15 cellular contexts compared by ENCODE assay signal in the genomic region with DNA sequence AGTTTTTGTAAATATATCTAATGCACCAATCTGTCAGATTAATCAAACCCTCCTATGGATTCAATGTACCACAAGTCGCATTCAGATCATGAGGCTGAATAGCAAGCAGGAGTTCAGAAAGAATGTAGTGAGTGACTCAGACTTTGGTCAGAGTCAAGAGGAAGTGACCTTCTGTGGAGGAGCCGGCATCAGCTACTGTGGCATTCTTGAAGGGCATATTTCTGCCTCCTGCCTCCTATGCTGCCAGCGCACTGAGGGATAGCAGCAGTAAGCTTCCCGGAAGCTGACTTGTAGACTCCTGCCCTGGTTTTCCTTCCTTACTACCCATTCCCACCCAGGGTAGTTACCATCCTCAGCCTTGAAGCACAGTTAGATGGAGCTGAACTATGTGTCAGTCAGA.
DNase-seq lines count a peak whose midpoint lies in the region; ATAC-seq and FAIRE-seq lines count a peak whose summit lies in the region.
"Had no signal": no experiment of that assay in that cellular context is flagged by ENCODE, and none has a peak within 500 bp of the region (broad histone marks: within the 10 kb centered on the region; RNA-seq: fewer than 3 reads in every experiment).

No MANE protein-coding gene starts in this region.

- ATAC-seq in GM19452 (IDR thresholded peaks at IDR 0.05; ENCODE audit: unreplicated experiment), result no peak
- no peak for ATAC-seq in HG02759 (IDR thresholded peaks at IDR 0.05; ENCODE audit: unreplicated experiment)
- ATAC-seq: activated naive CD4-positive, alpha-beta T cell treated with anti-CD3 and anti-CD28 coated beads, Interleukin-2, amount 50 U/mL, for 72 hours; K562 had no signal

- FAIRE-seq in HTR-8/SVneo (lab: Jason Lieb, UNC), result no peak
- FAIRE-seq: GM18507, K562 had no signal

- DNase-seq in HTR-8/SVneo (ENCODE audit: insufficient read length, low spot score) (peak; percentile 35), T1000 (lab: John Stamatoyannopoulos, UW) (peak; percentile 22), fibroblast of the conjunctiva (ENCODE audit: low read depth) (peak; percentile 22), stromal cell of bone marrow (ENCODE audit: low read depth) (peak; percentile 19), GDM1 (lab: John Stamatoyannopoulos, UW) (no peak)
- DNase-seq: activated CD4-positive, alpha-beta memory T cell treated with anti-CD3 and anti-CD28 coated beads for 36 hours; DMS 273 treated with DMSO at 0.1 percent for 48 hours; Right ventricle myocardium superior; stimulated activated CD4-positive, alpha-beta T cell treated with anti-CD3 and anti-CD28 coated beads, Interleukin-4, amount 100 ng/mL, for 24 hours; substantia nigra had no signal
